Comparison of ENCODE assay signal across 10 cellular contexts in the genomic region with DNA sequence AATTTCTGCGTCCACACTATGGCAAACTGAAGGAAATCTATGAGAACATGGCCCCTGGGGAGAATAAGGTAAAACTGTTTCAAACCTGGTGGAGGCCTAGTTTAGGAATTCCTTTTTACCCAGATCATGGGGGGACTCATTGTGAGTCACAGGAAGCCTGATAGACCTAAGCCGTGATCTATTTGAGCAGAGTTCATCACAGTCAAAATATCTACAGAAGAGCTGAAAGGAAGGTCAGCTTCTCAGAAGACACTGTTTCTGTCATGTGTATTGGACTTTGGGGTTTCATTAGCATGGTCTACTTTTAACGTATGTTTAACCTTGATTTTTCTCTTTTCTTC. TPM values are rescaled to one million over a fixed set of nuclear protein-coding genes. Genes with fewer than 3 reads are reported as not detected.
DNase-seq lines count a peak whose midpoint lies in the region; ATAC-seq and TF ChIP-seq lines count a peak whose summit lies in the region.
"Had no signal": no experiment of that assay in that cellular context is flagged by ENCODE, and none has a peak within 500 bp of the region (broad histone marks: within the 10 kb centered on the region; RNA-seq: fewer than 3 reads in every experiment).

No MANE protein-coding gene starts in this region.

- H3K4me1 ChIP-seq in HAP-1 (peaks cover 3% of the 10 kb centered on the region; the same call in 1 of the 2 replicates), vagina (peaks cover 16% of the 10 kb centered on the region)

- no peak for TF ChIP-seq POLR2A in vagina (IDR thresholded peaks at IDR 0.05)

- no peaks in the 10 kb centered on the region for H3K27me3 Mint-ChIP-seq in activated T-helper 17 cell treated with anti-CD3 and anti-CD28 coated beads, Interleukin-2, amount 50 U/mL, for 72 hours

- H3K4me3 ChIP-seq in HAP-1 (peak overlapping the region; percentile 94; the same call in 1 of the 2 replicates), kidney epithelial cell (ENCODE audit: low read depth, low read length) (peak overlapping the region; percentile 82), vagina (peak overlapping the region in 1 of 2 donors; percentile 90)

- peaks cover 60% of the 10 kb centered on the region for H3K36me3 Mint-ChIP-seq in activated T-helper 17 cell treated with anti-CD3 and anti-CD28 coated beads, Interleukin-2, amount 50 U/mL, for 72 hours (ENCODE audit: low read depth)

- DNase-seq in A172 (ENCODE audit: low spot score) (peak; percentile 67), HAP-1 (ENCODE audit: low spot score in 2 of 2) (no peak), kidney epithelial cell (ENCODE audit: low read depth) (no peak), ecto neural progenitor cell (ENCODE audit: low spot score) (no peak), vagina (ENCODE audit: extremely low spot score in 2 of 2) (no peak)
- no peak for DNase-seq in stimulated activated naive CD4-positive, alpha-beta T cell treated with Interleukin-2 at 50 U/mL for 16 hours (lab: John Stamatoyannopoulos, UW)
- no peak for DNase-seq in activated effector memory CD4-positive, alpha-beta T cell treated with anti-CD3 and anti-CD28 coated beads, Interleukin-2, amount 50 U/mL, for 16 hours
- DNase-seq: left lung, substantia nigra had no signal

- in situ Hi-C loops in HAP-1 (cut with MboI; ENCODE audit: low sequenced_read_pairs): no loop called here

- TF ChIP-seq CTCF in kidney epithelial cell (IDR thresholded peaks at IDR 0.05; ENCODE audit: insufficient read depth, low read length, poor library complexity, severe bottlenecking): no peak
- TF ChIP-seq CTCF in vagina (IDR thresholded peaks at IDR 0.05): no peak

- no peaks in the 10 kb centered on the region for H3K9me3 ChIP-seq in HAP-1
- no peaks in the 10 kb centered on the region for H3K9me3 ChIP-seq in vagina
- H3K9me3 ChIP-seq: left lung had no signal

- H3K36me3 ChIP-seq in HAP-1 (replicated peaks): peaks cover 53% of the 10 kb centered on the region
- peaks cover 1% of the 10 kb centered on the region for H3K36me3 ChIP-seq in kidney epithelial cell (ENCODE audit: control insufficient read depth, insufficient read depth, low read length)
- H3K36me3 ChIP-seq in vagina: peaks cover 0 to 50% of the 10 kb centered on the region in 2 donors

- H3K9me3 Mint-ChIP-seq in activated T-helper 17 cell treated with anti-CD3 and anti-CD28 coated beads, Interleukin-2, amount 50 U/mL, for 72 hours: no peaks in the 10 kb centered on the region

- peak overlapping the region; percentile 95 for H3K27ac Mint-ChIP-seq in activated T-helper 17 cell treated with anti-CD3 and anti-CD28 coated beads, Interleukin-2, amount 50 U/mL, for 72 hours

- no peaks in the 10 kb centered on the region for H3K27me3 ChIP-seq in HAP-1 (ENCODE audit: low read depth)
- H3K27me3 ChIP-seq in kidney epithelial cell (ENCODE audit: control insufficient read depth, insufficient read depth, low read length): no peaks in the 10 kb centered on the region
- no peaks in the 10 kb centered on the region for H3K27me3 ChIP-seq in vagina
- H3K27me3 ChIP-seq: left lung had no signal

- no peak for ATAC-seq in activated T-helper 17 cell treated with anti-CD3 and anti-CD28 coated beads, Interleukin-2, amount 50 U/mL, for 72 hours (replicated peaks)
- ATAC-seq: left lung had no signal

- intact Hi-C loops in vagina (cut with DNase I): no loop called here

- H3K4me1 Mint-ChIP-seq in activated T-helper 17 cell treated with anti-CD3 and anti-CD28 coated beads, Interleukin-2, amount 50 U/mL, for 72 hours: peaks cover 9% of the 10 kb centered on the region

- H3K4me3 Mint-ChIP-seq in activated T-helper 17 cell treated with anti-CD3 and anti-CD28 coated beads, Interleukin-2, amount 50 U/mL, for 72 hours: peak overlapping the region; percentile 98

- H3K27ac ChIP-seq in vagina: no peak overlapping the region

RNA-seq across cellular contexts. Expression of a gene that starts 1.3 kb away (rescaled TPM):
- total RNA-seq in A172 (2014; rRNA removed; shearing (Covaris generic)): 633 and 926 TPM in 2 replicates
- 100 to 1,000 TPM; 143 to 311 TPM for total RNA-seq in activated T-helper 17 cell treated with anti-CD3 and anti-CD28 coated beads, Interleukin-2, amount 50 U/mL, for 72 hours
- 903 and 972 TPM in 2 replicates for total RNA-seq in kidney epithelial cell
- total RNA-seq in vagina: 108 TPM

RNA-seq across cellular contexts. Expression of a gene that starts 14.1 kb away (rescaled TPM):
- total RNA-seq in A172 (2014; rRNA removed; shearing (Covaris generic)): 422 and 446 TPM in 2 replicates
- 100 to 1,000 TPM; 242 to 551 TPM for total RNA-seq in activated T-helper 17 cell treated with anti-CD3 and anti-CD28 coated beads, Interleukin-2, amount 50 U/mL, for 72 hours
- total RNA-seq in kidney epithelial cell (381 and 386 TPM in 2 replicates), vagina (207 TPM)

RNA-seq across cellular contexts. Expression of a gene that starts 24.5 kb away (rescaled TPM):
- total RNA-seq in A172 (2014; rRNA removed; shearing (Covaris generic)): not detected in 2 replicates
- not detected for total RNA-seq in activated T-helper 17 cell treated with anti-CD3 and anti-CD28 coated beads, Interleukin-2, amount 50 U/mL, for 72 hours
- total RNA-seq in kidney epithelial cell (not detected in 2 replicates), vagina (1.7 TPM)
- total RNA-seq: left lung had no signal

RNA-seq across cellular contexts. Expression of a gene that starts 37.1 kb away (rescaled TPM):
- 0.62 and 0.65 TPM in 2 replicates for total RNA-seq in A172 (2014; rRNA removed; shearing (Covaris generic))
- 1 to 10 TPM; 2.5 to 6.7 TPM for total RNA-seq in activated T-helper 17 cell treated with anti-CD3 and anti-CD28 coated beads, Interleukin-2, amount 50 U/mL, for 72 hours
- total RNA-seq in kidney epithelial cell (14.0 and 14.7 TPM in 2 replicates), vagina (28.5 TPM)

RNA-seq across cellular contexts. Expression of a gene that starts 39.0 kb away (rescaled TPM):
- 1.6 and 1.8 TPM in 2 replicates for total RNA-seq in A172 (2014; rRNA removed; shearing (Covaris generic))
- total RNA-seq in activated T-helper 17 cell treated with anti-CD3 and anti-CD28 coated beads, Interleukin-2, amount 50 U/mL, for 72 hours: 1 to 10 TPM in 1 of 2 donors, under 1 TPM in 1; 0.64 to 1.2 TPM
- total RNA-seq in kidney epithelial cell (0.67 and 1.2 TPM in 2 replicates), vagina (not detected)
